34 cellular contexts compared by ENCODE assay signal in genomic region chr7:132846086-132846485, GRCh38.
"Had no signal": no experiment of that assay in that cellular context is flagged by ENCODE, and none has a peak within 500 bp of the region (broad histone marks: within the 10 kb centered on the region; RNA-seq: fewer than 3 reads in every experiment).

No MANE protein-coding gene starts in this region.

- H3K27ac Mint-ChIP-seq: activated CD4-positive, alpha-beta memory T cell treated with anti-CD3 and anti-CD28 coated beads, Interleukin-2, amount 10 ng/mL, durations not matched to agents 7 days and 5 days; activated CD8-positive, alpha-beta memory T cell treated with anti-CD3 and anti-CD28 coated beads, Interleukin-2, amount 10 ng/mL, durations not matched to agents 7 days and 5 days; activated naive CD8-positive, alpha-beta T cell treated with anti-CD3 and anti-CD28 coated beads for 36 hours had no signal

- H3K36me3 ChIP-seq: brain microvascular endothelial cell, SJCRH30 had no signal

- H3K9me3 ChIP-seq: SJCRH30 had no signal

- H3K9me3 Mint-ChIP-seq: activated CD4-positive, alpha-beta memory T cell treated with anti-CD3 and anti-CD28 coated beads, Interleukin-2, amount 10 ng/mL, durations not matched to agents 7 days and 5 days; activated naive CD8-positive, alpha-beta T cell treated with anti-CD3 and anti-CD28 coated beads for 36 hours had no signal

- H3K4me2 ChIP-seq: KMS-11, PC-9 had no signal

- DNase-seq: activated CD4-positive, alpha-beta memory T cell treated with anti-CD3 and anti-CD28 coated beads, Interleukin-2, amount 10 ng/mL, durations not matched to agents 7 days and 5 days; activated CD4-positive, alpha-beta T cell treated with anti-CD3 and anti-CD28 coated beads for 1 hour; activated CD4-positive, alpha-beta T cell treated with anti-CD3 and anti-CD28 coated beads for 48 hours; activated CD4-positive, CD25-positive, alpha-beta regulatory T cell; activated CD8-positive, alpha-beta memory T cell treated with anti-CD3 and anti-CD28 coated beads for 24 hours; activated CD8-positive, alpha-beta memory T cell treated with anti-CD3 and anti-CD28 coated beads, Interleukin-2, amount 10 ng/mL, durations not matched to agents 7 days and 5 days; activated CD8-positive, alpha-beta memory T cell treated with anti-CD3 and anti-CD28 coated beads, Interleukin-2, amount 50 U/mL, for 48 hours; activated effector memory CD4-positive, alpha-beta T cell treated with Interleukin-2 at 50 U/mL for 16 hours; activated naive CD4-positive, alpha-beta T cell; activated naive CD4-positive, alpha-beta T cell treated with anti-CD3 and anti-CD28 coated beads, Interleukin-2, amount 50 U/mL, for 16 hours; activated naive CD8-positive, alpha-beta T cell treated with anti-CD3 and anti-CD28 coated beads for 36 hours; activated T-cell treated with anti-CD3 and anti-CD28 coated beads, Interleukin-2, amount 50 U/mL, for 48 hours; amniotic stem cell; aorta; brain microvascular endothelial cell; MM.1S; MV-4-11; NCI-H1092; NCI-H1436 treated with DMSO at 0.1 percent for 48 hours; NCI-H1694 treated with DMSO at 0.1 percent for 48 hours; NCI-H2029; NCI-H510A; NCI-H526; NCI-H748 treated with DMSO at 0.1 percent for 48 hours; NK-92 treated with Interleukin-12 subunit alpha and Interleukin-12 subunit beta, amount 100 ng/mL, for 24 hours; PC-9; SHP77; SJCRH30; T1000; WERI-Rb-1 had no signal

- H3K27ac ChIP-seq: brain microvascular endothelial cell, KMS-11, PC-9, RWPE1, SJCRH30, SK-N-MC, WERI-Rb-1 had no signal

- H3K9ac ChIP-seq: KMS-11 had no signal

- H3K4me3 ChIP-seq: PC-9, SJCRH30, SK-N-MC had no signal

- H3K4me3 Mint-ChIP-seq: activated CD4-positive, alpha-beta memory T cell treated with anti-CD3 and anti-CD28 coated beads, Interleukin-2, amount 10 ng/mL, durations not matched to agents 7 days and 5 days; activated CD8-positive, alpha-beta memory T cell treated with anti-CD3 and anti-CD28 coated beads, Interleukin-2, amount 10 ng/mL, durations not matched to agents 7 days and 5 days; activated naive CD8-positive, alpha-beta T cell treated with anti-CD3 and anti-CD28 coated beads for 36 hours had no signal

- H3K27me3 Mint-ChIP-seq: activated CD4-positive, alpha-beta memory T cell treated with anti-CD3 and anti-CD28 coated beads, Interleukin-2, amount 10 ng/mL, durations not matched to agents 7 days and 5 days; activated CD8-positive, alpha-beta memory T cell treated with anti-CD3 and anti-CD28 coated beads, Interleukin-2, amount 10 ng/mL, durations not matched to agents 7 days and 5 days; activated naive CD8-positive, alpha-beta T cell treated with anti-CD3 and anti-CD28 coated beads for 36 hours had no signal

- H3K4me1 Mint-ChIP-seq: activated CD4-positive, alpha-beta memory T cell treated with anti-CD3 and anti-CD28 coated beads, Interleukin-2, amount 10 ng/mL, durations not matched to agents 7 days and 5 days; activated CD8-positive, alpha-beta memory T cell treated with anti-CD3 and anti-CD28 coated beads, Interleukin-2, amount 10 ng/mL, durations not matched to agents 7 days and 5 days had no signal

- ATAC-seq: activated CD8-positive, alpha-beta memory T cell treated with anti-CD3 and anti-CD28 coated beads, Interleukin-2, amount 10 ng/mL, durations not matched to agents 7 days and 5 days had no signal

- H3K27me3 ChIP-seq: brain microvascular endothelial cell, SJCRH30 had no signal

- FAIRE-seq: RCC 7860 had no signal

- H2AFZ ChIP-seq: PC-9 had no signal

- H3K4me1 ChIP-seq: SJCRH30 had no signal
